ENCODE assay signal across 14 cellular contexts in genomic region chr11:26849009-26849408, GRCh38.
DNase-seq lines count a peak whose midpoint lies in the region; ATAC-seq, FAIRE-seq and TF ChIP-seq lines count a peak whose summit lies in the region.
"Had no signal": no experiment of that assay in that cellular context is flagged by ENCODE, and none has a peak within 500 bp of the region (broad histone marks: within the 10 kb centered on the region; RNA-seq: fewer than 3 reads in every experiment).

No MANE protein-coding gene starts in this region.

- CTCF ChIA-PET in HepG2 (lab: Yijun Ruan, JAX; ENCODE audit: low intra/inter-chr PET ratio, low total read pairs) = no interaction called here

- BruUV-seq in HepG2 (replicated peaks; lab: Mats Ljungman, UMichigan) = no TSS peak

- H3K9ac ChIP-seq in HepG2 (ENCODE audit: insufficient read depth, low read depth, low read length) (no peak overlapping the region), muscle layer of colon (ENCODE audit: low read length) (no peak overlapping the region)
- H3K9ac ChIP-seq: KMS-11 had no signal

- TF ChIP-seq RAD21 in HepG2 (CRISPR knock-in tag; IDR thresholded peaks at IDR 0.05) = no peak

- in situ Hi-C loops in HepG2 (cut with HindIII; ENCODE audit: extremely low pct_ligation_motif_present, low pct_unique_long_range_greater_than_20kb) = no loop called here

- POLR2A ChIA-PET in HepG2 (lab: Yijun Ruan, JAX) = no interaction called here

- no peaks in the 10 kb centered on the region for H3K9me3 ChIP-seq in right lobe of liver
- H3K9me3 ChIP-seq in HepG2 (ENCODE audit: low read length) = no peaks in the 10 kb centered on the region
- no peaks in the 10 kb centered on the region for H3K9me3 ChIP-seq in muscle layer of colon (ENCODE audit: low read length)
- H3K9me3 ChIP-seq in aorta (ENCODE audit: control insufficient read depth, low read length) = no peaks in the 10 kb centered on the region
- H3K9me3 ChIP-seq: SJCRH30, transverse colon had no signal

- H3K4me1 Mint-ChIP-seq in glutamatergic neuron (ENCODE audit: low read depth, unreplicated experiment) = peaks cover 37% of the 10 kb centered on the region

- no peak for TF ChIP-seq POLR2A in right lobe of liver (IDR thresholded peaks at IDR 0.05)
- TF ChIP-seq POLR2A in HepG2 (IDR thresholded peaks at IDR 0.05; ENCODE audit: insufficient read depth in 1 of 2, low read depth in 2 of 2, low read length in 2 of 2) = no peak

- no peak for FAIRE-seq in HepG2 (lab: Jason Lieb, UNC)

- no peaks in the 10 kb centered on the region for H3K79me2 ChIP-seq in HepG2 (ENCODE audit: insufficient read depth, low read length)

- intact Hi-C loops in right lobe of liver (cut with DNase I) (no loop called here), HepG2 (cut with micrococcal nuclease; ENCODE audit: unreplicated experiment) (no loop called here), aorta (cut with DNase I) (loop anchor here in 1 of 2 donors (5.0 kb wide), 1 partner anchor 53 kb away; no protein-coding TSS in a partner anchor)

- no peak overlapping the region for H3K27ac ChIP-seq in right lobe of liver
- H3K27ac ChIP-seq in HepG2 (ENCODE audit: extremely low read length, insufficient read depth, low read length) = no peak overlapping the region
- peak overlapping the region; percentile 59 for H3K27ac ChIP-seq in muscle layer of colon (ENCODE audit: low read depth, low read length)
- H3K27ac ChIP-seq in aorta (ENCODE audit: low read depth in 1 of 2, low read length in 2 of 2) = peak overlapping the region in 1 of 2 donors; percentile 73
- H3K27ac ChIP-seq: KMS-11, SJCRH30 had no signal

- TF ChIP-seq EP300 in HepG2 (IDR thresholded peaks at IDR 0.05; ENCODE audit: low read depth in 2 of 2, low read length in 2 of 2) = no peak
- no peak for TF ChIP-seq EP300 in HepG2 (CRISPR knock-in tag; IDR thresholded peaks at IDR 0.05; ENCODE audit: borderline replicate concordance)

- H3K4me3 Mint-ChIP-seq in glutamatergic neuron (ENCODE audit: unreplicated experiment) = no peak overlapping the region
- H3K4me3 Mint-ChIP-seq: activated CD8-positive, alpha-beta T cell treated with anti-CD3 and anti-CD28 coated beads for 36 hours had no signal

- no peak overlapping the region for H2AFZ ChIP-seq in HepG2 (ENCODE audit: low read length)

- TF ChIP-seq CTCF in right lobe of liver (IDR thresholded peaks at IDR 0.05) (no peak), HepG2 (CRISPR knock-in tag; IDR thresholded peaks at IDR 0.05) (no peak), glutamatergic neuron (IDR thresholded peaks at IDR 0.05; ENCODE audit: partially characterized antibody, unreplicated experiment) (no peak)

- H3K36me3 ChIP-seq in right lobe of liver = no peaks in the 10 kb centered on the region
- H3K36me3 ChIP-seq in HepG2 (replicated peaks in 1 of 2; ENCODE audit: control insufficient read depth in 1 of 2, insufficient read depth in 2 of 2, low read length in 2 of 2) = no peaks in the 10 kb centered on the region
- H3K36me3 ChIP-seq in muscle layer of colon (ENCODE audit: insufficient read depth, low read length) = no peaks in the 10 kb centered on the region
- H3K36me3 ChIP-seq in aorta (ENCODE audit: control insufficient read depth in 1 of 2, insufficient read depth in 2 of 2, low read length in 1 of 2) = no peaks in the 10 kb centered on the region
- H3K36me3 ChIP-seq: SJCRH30, transverse colon had no signal

- 19% methylated on average over 3 of the region's 6 CpGs for WGBS in right lobe of liver (ENCODE audit: insufficient coverage, low coverage, low lambda C conversion rate, missing lambda C conversion rate)
- WGBS in HepG2 (ENCODE audit: low lambda C conversion rate) = 4% methylated on average over 6 of the region's 6 CpGs
- WGBS in aorta, 2 donors = 4 to 13% methylated on average over 6 of the region's 6 CpGs

- DNase-seq in right lobe of liver (peak in 1 of 3 donors; percentile 50), HepG2 (ENCODE audit: low spot score) (no peak), glutamatergic neuron (peak; percentile 22), aorta (peak; percentile 55 to 76), dermis blood vessel endothelial cell (no peak)
- DNase-seq: activated CD8-positive, alpha-beta T cell treated with anti-CD3 and anti-CD28 coated beads for 36 hours; activated effector memory CD4-positive, alpha-beta T cell treated with anti-CD3 and anti-CD28 coated beads, Interleukin-2, amount 50 U/mL, for 16 hours; SJCRH30; transverse colon had no signal

- ATAC-seq in right lobe of liver (peak in 3 of 4 donors; percentile 61 to 75 (median 65)), HepG2 (no peak), aorta (ENCODE audit: low FRiP score) (peak; percentile 26), HG03521 (IDR thresholded peaks at IDR 0.05; ENCODE audit: unreplicated experiment) (no peak), HG02588 (IDR thresholded peaks at IDR 0.05; ENCODE audit: unreplicated experiment) (no peak)
- ATAC-seq: activated CD8-positive, alpha-beta T cell treated with anti-CD3 and anti-CD28 coated beads for 36 hours had no signal

- peaks cover 3% of the 10 kb centered on the region for H3K27me3 Mint-ChIP-seq in glutamatergic neuron (ENCODE audit: unreplicated experiment)
- H3K27me3 Mint-ChIP-seq: activated CD8-positive, alpha-beta T cell treated with anti-CD3 and anti-CD28 coated beads for 36 hours had no signal

- H4K20me1 ChIP-seq in HepG2 (ENCODE audit: insufficient read depth, low read length) = no peaks in the 10 kb centered on the region

- no peak overlapping the region for H3K4me2 ChIP-seq in HepG2 (ENCODE audit: low read depth, low read length)
- H3K4me2 ChIP-seq: KMS-11 had no signal

- H3K36me3 Mint-ChIP-seq in glutamatergic neuron (ENCODE audit: unreplicated experiment) = no peaks in the 10 kb centered on the region

- H3K9me3 Mint-ChIP-seq in glutamatergic neuron (ENCODE audit: unreplicated experiment) = peaks cover 6% of the 10 kb centered on the region

- no peak overlapping the region for H3K4me3 ChIP-seq in right lobe of liver
- H3K4me3 ChIP-seq in HepG2 (replicated peaks in 1 of 3; ENCODE audit: insufficient read depth in 1 of 3, low read depth in 2 of 3, low read length in 3 of 3) = no peak overlapping the region
- H3K4me3 ChIP-seq in muscle layer of colon (ENCODE audit: low read depth in 1 of 2, low read length in 2 of 2) = no peak overlapping the region
- H3K4me3 ChIP-seq in aorta (ENCODE audit: low read length in 2 of 2) = no peak overlapping the region
- H3K4me3 ChIP-seq: lung, SJCRH30, transverse colon had no signal

- H3K27ac Mint-ChIP-seq in glutamatergic neuron (ENCODE audit: unreplicated experiment) = peak overlapping the region; percentile 10
- H3K27ac Mint-ChIP-seq: activated CD8-positive, alpha-beta T cell treated with anti-CD3 and anti-CD28 coated beads for 36 hours had no signal

- H3K4me1 ChIP-seq in right lobe of liver = no peaks in the 10 kb centered on the region
- no peaks in the 10 kb centered on the region for H3K4me1 ChIP-seq in HepG2 (ENCODE audit: insufficient read depth, low read length)
- peaks cover 31% of the 10 kb centered on the region for H3K4me1 ChIP-seq in muscle layer of colon (ENCODE audit: insufficient read depth, low read length)
- H3K4me1 ChIP-seq in aorta (ENCODE audit: control insufficient read depth in 1 of 2, insufficient read depth in 2 of 2, low read length in 2 of 2) = peaks cover 0 to 5% of the 10 kb centered on the region in 2 donors
- H3K4me1 ChIP-seq: SJCRH30 had no signal

- H3K27me3 ChIP-seq in right lobe of liver = no peaks in the 10 kb centered on the region
- no peaks in the 10 kb centered on the region for H3K27me3 ChIP-seq in HepG2 (ENCODE audit: control insufficient read depth in 1 of 2, insufficient read depth in 2 of 2, low read length in 2 of 2)
- no peaks in the 10 kb centered on the region for H3K27me3 ChIP-seq in muscle layer of colon (ENCODE audit: control insufficient read depth in 1 of 2, insufficient read depth in 2 of 2, low read length in 2 of 2)
- no peaks in the 10 kb centered on the region for H3K27me3 ChIP-seq in aorta (ENCODE audit: control insufficient read depth in 1 of 2, insufficient read depth in 2 of 2, low read length in 1 of 2)
- H3K27me3 ChIP-seq: SJCRH30, transverse colon had no signal

TF ChIP-seq in HepG2, 621 proteins besides CTCF, POLR2A, EP300 and RAD21 (continues in another document):
- TF ChIP-seq THAP11 (CRISPR knock-in tag; IDR thresholded peaks at IDR 0.05) (no peak), NFATC3 (CRISPR knock-in tag; IDR thresholded peaks at IDR 0.05) (no peak), STAT6 (CRISPR knock-in tag; IDR thresholded peaks at IDR 0.05; ENCODE audit: borderline replicate concordance) (no peak), ERF (CRISPR knock-in tag; IDR thresholded peaks at IDR 0.05) (no peak), RNF219 (CRISPR knock-in tag; IDR thresholded peaks at IDR 0.05) (no peak)

Comparison
In these comparisons a context has a peak if more than half of its experiments do, and no peak if none do; other contexts are left out.
1. ATAC-seq: peak in right lobe of liver (3 of 4) and aorta (single experiment); none in HepG2 (single experiment), HG03521 (single experiment) and HG02588 (single experiment).
2. DNase-seq: peak in glutamatergic neuron (single experiment) and aorta (2 of 2); none in HepG2 (single experiment) and dermis blood vessel endothelial cell (single experiment).